Comparison of ENCODE assay signal across 23 cellular contexts in the genomic region with DNA sequence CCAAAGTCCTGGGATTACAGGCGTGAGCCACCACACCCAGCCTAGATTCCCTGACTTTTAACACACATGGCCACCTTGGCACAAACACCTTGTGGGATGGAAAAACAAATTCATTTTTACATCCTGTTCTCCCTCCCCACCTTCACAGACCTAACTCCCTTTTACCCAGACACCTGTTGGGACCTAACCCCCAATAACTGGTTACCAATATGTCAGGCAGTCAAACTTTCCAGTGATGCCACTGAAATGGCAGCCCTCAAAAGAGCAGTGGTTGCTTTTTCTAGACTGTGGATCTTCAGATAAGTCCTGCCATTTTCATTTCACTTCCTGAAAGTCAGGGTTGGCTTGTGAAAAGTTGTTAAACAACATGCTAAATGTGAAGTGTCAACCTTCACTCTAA. TPM values are rescaled to one million over a fixed set of nuclear protein-coding genes. Genes with fewer than 3 reads are reported as not detected.
A peak's percentile ranks its signal among the peaks of the same experiment; 100 is the strongest.
DNase-seq lines count a peak whose midpoint lies in the region; ATAC-seq and TF ChIP-seq lines count a peak whose summit lies in the region.
"Had no signal": no experiment of that assay in that cellular context is flagged by ENCODE, and none has a peak within 500 bp of the region (broad histone marks: within the 10 kb centered on the region; RNA-seq: fewer than 3 reads in every experiment).

No MANE protein-coding gene starts in this region.

- POLR2A ChIA-PET in T-cell (lab: Charles Lee) = no interaction called here

- ATAC-seq in T-cell (replicated peaks in 1 of 4) (no peak), GM21786 (IDR thresholded peaks at IDR 0.05; ENCODE audit: unreplicated experiment) (no peak), GM18511 (IDR thresholded peaks at IDR 0.05; ENCODE audit: unreplicated experiment) (no peak)
- peak in 1 of 2 donors; percentile 74 for ATAC-seq in activated naive CD4-positive, alpha-beta T cell treated with anti-CD3 and anti-CD28 coated beads, Interleukin-2, amount 50 U/mL, for 72 hours
- ATAC-seq: mucosa of descending colon had no signal

- H3K36me3 Mint-ChIP-seq in activated naive CD4-positive, alpha-beta T cell treated with anti-CD3 and anti-CD28 coated beads, Interleukin-2, amount 50 U/mL, for 24 hours = peaks cover 6% of the 10 kb centered on the region
- peaks cover 23% of the 10 kb centered on the region for H3K36me3 Mint-ChIP-seq in T-cell
- H3K36me3 Mint-ChIP-seq in activated naive CD4-positive, alpha-beta T cell treated with anti-CD3 and anti-CD28 coated beads, Interleukin-2, amount 50 U/mL, for 72 hours = peaks cover 1 to 22% of the 10 kb centered on the region in 2 donors

- intact Hi-C loops in stomach (cut with DNase I; ENCODE audit: low total_unique reads) = no loop called here

- no peaks in the 10 kb centered on the region for H3K9me3 Mint-ChIP-seq in activated naive CD4-positive, alpha-beta T cell treated with anti-CD3 and anti-CD28 coated beads, Interleukin-2, amount 50 U/mL, for 24 hours
- no peaks in the 10 kb centered on the region for H3K9me3 Mint-ChIP-seq in T-cell
- no peaks in the 10 kb centered on the region for H3K9me3 Mint-ChIP-seq in activated naive CD4-positive, alpha-beta T cell treated with anti-CD3 and anti-CD28 coated beads, Interleukin-2, amount 50 U/mL, for 72 hours
- H3K9me3 Mint-ChIP-seq: IgD-negative memory B cell, neural progenitor cell had no signal

- no peak for TF ChIP-seq POLR2A in stomach (IDR thresholded peaks at IDR 0.05)

- peaks cover 20 to 69% (median 60%) of the 10 kb centered on the region in 4 donors for H3K36me3 ChIP-seq in stomach

- peaks cover 5 to 46% (median 16%) of the 10 kb centered on the region in 4 donors for H3K4me1 ChIP-seq in stomach
- H3K4me1 ChIP-seq: Caco-2, neural progenitor cell, parathyroid adenoma, SJSA1 had no signal

- no peaks in the 10 kb centered on the region for H3K27me3 Mint-ChIP-seq in activated naive CD4-positive, alpha-beta T cell treated with anti-CD3 and anti-CD28 coated beads, Interleukin-2, amount 50 U/mL, for 24 hours
- H3K27me3 Mint-ChIP-seq in T-cell = no peaks in the 10 kb centered on the region
- H3K27me3 Mint-ChIP-seq: IgD-negative memory B cell had no signal

- H3K4me3 Mint-ChIP-seq in activated naive CD4-positive, alpha-beta T cell treated with anti-CD3 and anti-CD28 coated beads, Interleukin-2, amount 50 U/mL, for 24 hours = no peak overlapping the region
- no peak overlapping the region for H3K4me3 Mint-ChIP-seq in T-cell
- H3K4me3 Mint-ChIP-seq: IgD-negative memory B cell, neural progenitor cell had no signal

- CTCF ChIA-PET in T-cell (lab: Charles Lee) = interaction anchor here (0.6 to 1.0 kb wide), 5 partner anchors 38 to 268 kb away, joined by 3 to 4 read pairs (median 3); no protein-coding TSS in a partner anchor

- no peak for TF ChIP-seq EP300 in stomach (IDR thresholded peaks at IDR 0.05)

- peaks cover 20% of the 10 kb centered on the region for H3K4me1 Mint-ChIP-seq in activated naive CD4-positive, alpha-beta T cell treated with anti-CD3 and anti-CD28 coated beads, Interleukin-2, amount 50 U/mL, for 24 hours
- peaks cover 5 to 23% (median 12%) of the 10 kb centered on the region in 3 donors for H3K4me1 Mint-ChIP-seq in T-cell
- H3K4me1 Mint-ChIP-seq: neural progenitor cell had no signal

- no peak for DNase-seq in activated naive CD4-positive, alpha-beta T cell treated with anti-CD3 and anti-CD28 coated beads, Interleukin-2, amount 50 U/mL, for 16 hours
- DNase-seq in T-cell (no peak), stomach (no peak)
- no peak for DNase-seq in activated naive CD4-positive, alpha-beta T cell treated with anti-CD3 and anti-CD28 coated beads, Interleukin-2, amount 50 U/mL, for 72 hours (ENCODE audit: low spot score in 2 of 2)
- DNase-seq: C1 segment of cervical spinal cord; Caco-2; central memory CD4-positive, alpha-beta T cell; esophagus squamous epithelium; H7; mucosa of descending colon; NCI-H1105; NCI-H1930; NCI-H526 treated with DMSO at 0.1 percent for 48 hours; small intestine; stimulated activated CD8-positive, alpha-beta memory T cell treated with anti-CD3 and anti-CD28 coated beads, Interleukin-4, amount 100 ng/mL, for 48 hours had no signal

- WGBS in stomach, 5 donors = 71 to 93% (median 79%) methylated on average over 1 of the region's 1 CpG

- H3K27ac ChIP-seq in stomach = peak overlapping the region in 3 of 5 donors; percentile 18 to 74 (median 71)
- H3K27ac ChIP-seq: neural progenitor cell, parathyroid adenoma, SJSA1 had no signal

- no peak for TF ChIP-seq CTCF in stomach (IDR thresholded peaks at IDR 0.05)

- no peaks in the 10 kb centered on the region for H3K27me3 ChIP-seq in stomach
- H3K27me3 ChIP-seq: esophagus squamous epithelium, neural progenitor cell, SJSA1 had no signal

- H3K9me3 ChIP-seq in stomach = no peaks in the 10 kb centered on the region
- H3K9me3 ChIP-seq: Caco-2, esophagus squamous epithelium, mucosa of descending colon, SJSA1 had no signal

- no peak overlapping the region for H3K4me3 ChIP-seq in stomach
- H3K4me3 ChIP-seq: esophagus squamous epithelium, lung, mucosa of descending colon, neural progenitor cell, SJSA1 had no signal

- H3K27ac Mint-ChIP-seq in activated naive CD4-positive, alpha-beta T cell treated with anti-CD3 and anti-CD28 coated beads, Interleukin-2, amount 50 U/mL, for 24 hours = peak overlapping the region; percentile 59
- H3K27ac Mint-ChIP-seq in T-cell = peak overlapping the region; percentile 22 to 36
- H3K27ac Mint-ChIP-seq in activated naive CD4-positive, alpha-beta T cell treated with anti-CD3 and anti-CD28 coated beads, Interleukin-2, amount 50 U/mL, for 72 hours = peak overlapping the region; percentile 55 to 77
- H3K27ac Mint-ChIP-seq: IgD-negative memory B cell, neural progenitor cell had no signal

RNA-seq across cellular contexts. Expression of a gene that starts 34.9 kb away (rescaled TPM):
- total RNA-seq in T-cell (100 to 1,000 TPM; 117 to 137 (median 136) TPM), stomach (10 to 100 TPM; 22.0 to 61.9 (median 39.7) TPM)
- 100 to 1,000 TPM; 104 to 123 TPM for total RNA-seq in activated naive CD4-positive, alpha-beta T cell treated with anti-CD3 and anti-CD28 coated beads, Interleukin-2, amount 50 U/mL, for 72 hours
- polyA plus RNA-seq in stomach = 10 to 100 TPM in 1 of 3 donors, 1 to 10 TPM in 2; 8.4 to 10.7 (median 9.7) TPM

RNA-seq across cellular contexts. Expression of a gene that starts 48.2 kb away (rescaled TPM):
- total RNA-seq in T-cell = 100 to 1,000 TPM; 357 to 529 (median 447) TPM
- 100 to 1,000 TPM; 106 to 167 TPM for total RNA-seq in activated naive CD4-positive, alpha-beta T cell treated with anti-CD3 and anti-CD28 coated beads, Interleukin-2, amount 50 U/mL, for 72 hours
- 100 to 1,000 TPM; 256 to 629 (median 539) TPM for total RNA-seq in stomach
- polyA plus RNA-seq in stomach = 100 to 1,000 TPM; 103 to 143 (median 135) TPM
